In genomic region chr1:206925116-206925736, GRCh38 we compare ENCODE assay signal across 8 cellular contexts. TPM values are rescaled to one million over a fixed set of nuclear protein-coding genes. Genes with fewer than 3 reads are reported as not detected.
DNase-seq lines count a peak whose midpoint lies in the region; ATAC-seq, FAIRE-seq and TF ChIP-seq lines count a peak whose summit lies in the region.

No MANE protein-coding gene starts in this region.

- FAIRE-seq in kidney (lab: Jason Lieb, UNC) = no peak
- no peak for FAIRE-seq in D721Med (lab: Jason Lieb, UNC)

- H3K27ac ChIP-seq in kidney (ENCODE audit: low read depth in 2 of 2, low read length in 2 of 2) = no peak overlapping the region

- H3K4me3 Mint-ChIP-seq in activated B cell treated with CpG ODN at 0.5 μM for 24 hours = no peak overlapping the region

- no peak overlapping the region for H3K27ac Mint-ChIP-seq in activated B cell treated with CpG ODN at 0.5 μM for 24 hours

- TF ChIP-seq CTCF in GM12872 (IDR thresholded peaks at IDR 0.05; ENCODE audit: insufficient read depth, low read depth, low read length) = peak; percentile 46; the same call in 2 of the 3 replicates
- TF ChIP-seq CTCF in activated B cell treated with CpG ODN at 0.5 μM for 24 hours (IDR thresholded peaks at IDR 0.05) = no peak
- TF ChIP-seq CTCF in kidney (IDR thresholded peaks at IDR 0.05; ENCODE audit: borderline replicate concordance, extremely low read depth, insufficient read depth) = peak; percentile 4
- no peak for TF ChIP-seq CTCF in D721Med (IDR thresholded peaks at IDR 0.05; ENCODE audit: insufficient read depth, missing control alignments)

- DNase-seq in activated B cell treated with CpG ODN at 0.5 μM for 24 hours (peak; percentile 63), kidney (no peak), NCI-H2107 (lab: John Stamatoyannopoulos, UW) (no peak), OCI-M2 (lab: John Stamatoyannopoulos, UW; ENCODE audit: unreplicated experiment) (no peak), D721Med (ENCODE audit: insufficient read length, low spot score) (no peak)

- peaks cover 33% of the 10 kb centered on the region for H3K4me1 Mint-ChIP-seq in activated B cell treated with CpG ODN at 0.5 μM for 24 hours

- H3K9ac ChIP-seq in kidney (ENCODE audit: low read length in 2 of 2) = no peak overlapping the region

- no peaks in the 10 kb centered on the region for H3K27me3 Mint-ChIP-seq in activated B cell treated with CpG ODN at 0.5 μM for 24 hours

- no peaks in the 10 kb centered on the region for H3K36me3 ChIP-seq in kidney (ENCODE audit: control insufficient read depth in 1 of 2, insufficient read depth in 2 of 2, low read length in 2 of 2)

- ATAC-seq in GM19463 (IDR thresholded peaks at IDR 0.05; ENCODE audit: unreplicated experiment) (peak; percentile 52), HG03354 (IDR thresholded peaks at IDR 0.05; ENCODE audit: poor library complexity, severe bottlenecking, unreplicated experiment) (peak; percentile 69), activated B cell treated with CpG ODN at 0.5 μM for 24 hours (ENCODE audit: low read depth) (peak; percentile 55)

- POLR2A ChIA-PET in activated B cell treated with CpG ODN at 0.5 μM for 24 hours (lab: Charles Lee) = interaction anchor here (0.9 to 10.2 kb wide), 13 partner anchors 8 to 874 kb away, joined by 3 to 267 read pairs (median 5); partner anchors contain the start of genes CD55, EIF2D, FCMR and MAPKAPK2

- H3K4me1 ChIP-seq in kidney (ENCODE audit: control insufficient read depth in 1 of 2, insufficient read depth in 1 of 2, low read depth in 1 of 2, low read length in 2 of 2) = peaks cover 0 to 4% of the 10 kb centered on the region in 2 donors

- intact Hi-C loops in activated B cell treated with CpG ODN at 0.5 μM for 24 hours (cut with micrococcal nuclease) (loop anchor here (1.0 to 10.0 kb wide), 6 partner anchors 13 to 1640 kb away; partner anchors contain the start of gene RAB29), kidney (cut with DNase I) (no loop called here)

- H3K9me3 Mint-ChIP-seq in activated B cell treated with CpG ODN at 0.5 μM for 24 hours = no peaks in the 10 kb centered on the region

- CTCF ChIA-PET in activated B cell treated with CpG ODN at 0.5 μM for 24 hours (lab: Charles Lee) = interaction anchor here (0.8 to 15.7 kb wide), 9 partner anchors 8 to 294 kb away, joined by 3 to 383 read pairs (median 3); no protein-coding TSS in a partner anchor

- H3K4me3 ChIP-seq in kidney (ENCODE audit: low read length in 2 of 2) = no peak overlapping the region

- no peaks in the 10 kb centered on the region for H3K9me3 ChIP-seq in kidney (ENCODE audit: control insufficient read depth in 1 of 2, low read length in 2 of 2)

- H3K36me3 Mint-ChIP-seq in activated B cell treated with CpG ODN at 0.5 μM for 24 hours (ENCODE audit: low read depth) = peaks cover 10% of the 10 kb centered on the region

RNA-seq across cellular contexts. Expression of gene FCMR, which starts 3.5 kb away (rescaled TPM):
- total RNA-seq in activated B cell treated with CpG ODN at 0.5 μM for 24 hours (134 and 146 TPM in 2 replicates), kidney (16.7 TPM)
- polyA plus RNA-seq in kidney (ENCODE audit: insufficient read depth, low read depth, low replicate concordance) = 1.3 TPM

RNA-seq across cellular contexts. Expression of gene PIGR, which starts 21.0 kb away (rescaled TPM):
- 0.49 and 1.00 TPM in 2 replicates for total RNA-seq in activated B cell treated with CpG ODN at 0.5 μM for 24 hours
- total RNA-seq in kidney = 841 TPM
- polyA plus RNA-seq in kidney (ENCODE audit: insufficient read depth, low read depth, low replicate concordance) = 187 TPM

RNA-seq across cellular contexts. Expression of gene IL24, which starts 28.0 kb away (rescaled TPM):
- total RNA-seq in activated B cell treated with CpG ODN at 0.5 μM for 24 hours (not detected in 2 replicates), kidney (not detected)
- polyA plus RNA-seq in kidney (ENCODE audit: insufficient read depth, low read depth, low replicate concordance) = not detected

RNA-seq across cellular contexts. Expression of gene FCAMR, which starts 45.0 kb away (rescaled TPM):
- total RNA-seq in activated B cell treated with CpG ODN at 0.5 μM for 24 hours (not detected in 2 replicates), kidney (1.8 TPM)
- 34.6 TPM for polyA plus RNA-seq in kidney (ENCODE audit: insufficient read depth, low read depth, low replicate concordance)

RNA-seq across cellular contexts. Expression of gene IL20, which starts 59.8 kb away (rescaled TPM):
- total RNA-seq in activated B cell treated with CpG ODN at 0.5 μM for 24 hours (not detected in 2 replicates), kidney (not detected)
- not detected for polyA plus RNA-seq in kidney (ENCODE audit: insufficient read depth, low read depth, low replicate concordance)

Comparison
In these comparisons a context has a peak if more than half of its experiments do, and no peak if none do; other contexts are left out.
1. CTCF ChIP-seq: peak in GM12872 (single experiment) and kidney (single experiment); none in activated B cell treated with CpG ODN at 0.5 μM for 24 hours (single experiment) and D721Med (single experiment).
2. RNA of gene PIGR, which starts 21.0 kb away (total RNA-seq): 841 TPM in kidney (single experiment); 0.49 to 1.00 TPM in activated B cell treated with CpG ODN at 0.5 μM for 24 hours; every median in the first group is over 100 times any median in the second.
3. Peak in every context shown above with its lines, with median percentiles within 50 percentile points of each other: ATAC-seq.